1 cellular context compared by ENCODE assay signal in the genomic region with DNA sequence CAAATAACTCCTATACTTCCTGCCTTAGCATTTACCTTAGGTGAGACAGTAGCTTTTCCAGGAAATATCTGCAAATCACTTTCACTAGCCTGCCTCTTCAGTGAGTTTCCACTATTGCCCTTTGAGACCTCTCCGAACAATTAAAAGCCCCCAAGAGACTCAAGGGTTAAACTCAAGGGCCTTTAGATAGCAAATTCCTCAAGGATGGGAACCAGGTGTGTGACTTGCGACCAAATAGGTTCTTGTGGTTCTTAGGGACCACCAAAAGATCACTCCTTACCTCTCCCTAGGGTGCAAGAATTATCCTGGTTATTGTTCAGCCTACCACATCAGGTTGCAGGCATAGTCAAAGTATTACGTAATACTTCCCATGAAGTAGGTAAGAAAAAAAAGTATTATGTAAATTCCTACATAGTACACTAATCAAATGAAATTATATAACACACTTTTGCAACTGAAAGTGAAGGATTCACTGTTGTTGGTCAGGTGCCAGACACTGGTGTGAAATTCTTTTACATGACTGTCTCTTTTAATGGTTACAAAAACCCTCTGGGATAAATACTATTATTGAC.
TF ChIP-seq lines count a peak whose summit lies in the region.

No MANE protein-coding gene starts in this region.

TF ChIP-seq in IMR-90, 13 proteins besides CTCF, POLR2A, EP300 and RAD21 (continued from another document):
- TF ChIP-seq, protein P1, sequence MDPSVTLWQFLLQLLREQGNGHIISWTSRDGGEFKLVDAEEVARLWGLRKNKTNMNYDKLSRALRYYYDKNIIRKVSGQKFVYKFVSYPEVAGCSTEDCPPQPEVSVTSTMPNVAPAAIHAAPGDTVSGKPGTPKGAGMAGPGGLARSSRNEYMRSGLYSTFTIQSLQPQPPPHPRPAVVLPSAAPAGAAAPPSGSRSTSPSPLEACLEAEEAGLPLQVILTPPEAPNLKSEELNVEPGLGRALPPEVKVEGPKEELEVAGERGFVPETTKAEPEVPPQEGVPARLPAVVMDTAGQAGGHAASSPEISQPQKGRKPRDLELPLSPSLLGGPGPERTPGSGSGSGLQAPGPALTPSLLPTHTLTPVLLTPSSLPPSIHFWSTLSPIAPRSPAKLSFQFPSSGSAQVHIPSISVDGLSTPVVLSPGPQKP (IDR thresholded peaks at IDR 0.05; ENCODE audit: borderline replicate concordance, low read depth, low read length): no peak
- no peak for TF ChIP-seq NFE2L2 (IDR thresholded peaks at IDR 0.05; ENCODE audit: low read depth, low read length)
